18 cellular contexts compared by ENCODE assay signal in genomic region chr9:133886563-133887501, GRCh38.
DNase-seq lines count a peak whose midpoint lies in the region; ATAC-seq and TF ChIP-seq lines count a peak whose summit lies in the region.
"Had no signal": no experiment of that assay in that cellular context is flagged by ENCODE, and none has a peak within 500 bp of the region (broad histone marks: within the 10 kb centered on the region; RNA-seq: fewer than 3 reads in every experiment).

No MANE protein-coding gene starts in this region.

- H4K8ac ChIP-seq in mesendoderm (ENCODE audit: low read depth, low read length) = no peak overlapping the region

- H3K4me3 ChIP-seq in HEK293 (ENCODE audit: low read depth, low read length) (no peak overlapping the region), mesendoderm (ENCODE audit: low read length) (no peak overlapping the region)
- H3K4me3 ChIP-seq: gastrocnemius medialis, thoracic aorta had no signal

- ATAC-seq in GM21529 (IDR thresholded peaks at IDR 0.05; ENCODE audit: unreplicated experiment) (no peak), GM18870 (IDR thresholded peaks at IDR 0.05; ENCODE audit: unreplicated experiment) (no peak)
- ATAC-seq: gastrocnemius medialis, left colon had no signal

- H3K79me2 ChIP-seq in mesendoderm (ENCODE audit: control insufficient read depth, insufficient read depth, low read length) = peaks cover 3% of the 10 kb centered on the region

- H2BK120ac ChIP-seq in mesendoderm (ENCODE audit: low read depth, low read length) = no peak overlapping the region

- no peak overlapping the region for H2AK5ac ChIP-seq in mesendoderm (ENCODE audit: low read length)

- no peak for TF ChIP-seq CTCF in HEK293 (tag by site-specific recombination; IDR thresholded peaks at IDR 0.05)
- TF ChIP-seq CTCF in VCaP (conservative IDR thresholded peaks at IDR 0.05) = no peak

- no peaks in the 10 kb centered on the region for H3K9me3 ChIP-seq in HEK293 (ENCODE audit: control insufficient read depth, insufficient read depth, low read depth, low read length)
- H3K9me3 ChIP-seq: gastrocnemius medialis, thoracic aorta had no signal

- CTCF ChIA-PET in HEK293 (lab: Yijun Ruan, JAX) = interaction anchor here (0.6 to 0.7 kb wide), 3 partner anchors 10 to 34 kb away, joined by 3 read pairs; no protein-coding TSS in a partner anchor

- DNase-seq in COLO668 (lab: John Stamatoyannopoulos, UW; ENCODE audit: unreplicated experiment) = peak; percentile 74
- no peak for DNase-seq in mesendoderm
- DNase-seq in NCI-H1930 (lab: John Stamatoyannopoulos, UW) = no peak
- DNase-seq in HuH-7 (ENCODE audit: low spot score) = no peak
- DNase-seq: activated CD4-positive, alpha-beta T cell treated with anti-CD3 and anti-CD28 coated beads, Interleukin-2, amount 50 U/mL, for 48 hours; activated naive CD4-positive, alpha-beta T cell treated with Interleukin-2 at 50 U/mL for 16 hours; caudate nucleus; erythroblast; gastrocnemius medialis; left colon; NCI-H187; NCI-H524; SHP77 treated with DMSO at 0.1 percent for 48 hours had no signal

- no peaks in the 10 kb centered on the region for H3K36me3 ChIP-seq in HEK293 (ENCODE audit: control insufficient read depth in 2 of 2, insufficient read depth in 1 of 2, low read length in 2 of 2)
- H3K36me3 ChIP-seq in mesendoderm (ENCODE audit: control insufficient read depth, insufficient read depth, low read length) = no peaks in the 10 kb centered on the region
- H3K36me3 ChIP-seq: gastrocnemius medialis, thoracic aorta had no signal

- peaks cover 10% of the 10 kb centered on the region for H3K79me1 ChIP-seq in mesendoderm (ENCODE audit: low read length)

- H3K27me3 ChIP-seq in mesendoderm (ENCODE audit: insufficient read depth, low read length, poor library complexity) = no peaks in the 10 kb centered on the region

- no peak overlapping the region for H3K4me2 ChIP-seq in mesendoderm (ENCODE audit: low read length)

- H3K4me1 ChIP-seq in HEK293 (ENCODE audit: control insufficient read depth, insufficient read depth, low read length) (no peaks in the 10 kb centered on the region), mesendoderm (ENCODE audit: control insufficient read depth, low read depth, low read length) (peaks cover 5% of the 10 kb centered on the region)
- H3K4me1 ChIP-seq: gastrocnemius medialis had no signal

- H3K18ac ChIP-seq in mesendoderm (ENCODE audit: low read length) = no peak overlapping the region

- H3K27ac ChIP-seq in HEK293 (ENCODE audit: extremely low read depth, low read depth, low read length) (no peak overlapping the region), VCaP (peak overlapping the region; percentile 95), mesendoderm (ENCODE audit: low read depth, low read length) (no peak overlapping the region)
- H3K27ac ChIP-seq: thoracic aorta had no signal

- no peak overlapping the region for H2BK15ac ChIP-seq in mesendoderm (replicated peaks; ENCODE audit: low read depth)

- POLR2A ChIA-PET in HEK293 (lab: Yijun Ruan, JAX) = no interaction called here

- no peak overlapping the region for H4K5ac ChIP-seq in mesendoderm (ENCODE audit: low read length)

- no peak overlapping the region for H3K9ac ChIP-seq in mesendoderm (ENCODE audit: low read length)

- H2BK5ac ChIP-seq in mesendoderm (ENCODE audit: low read length) = no peak overlapping the region

- WGBS in mesendoderm (ENCODE audit: extremely low coverage, insufficient coverage, low lambda C conversion rate) = no CpG with 5 or more reads among the region's 14 CpGs

- peak overlapping the region; percentile 64 for H3K56ac ChIP-seq in mesendoderm (ENCODE audit: low read length)

- H3K4ac ChIP-seq in mesendoderm (ENCODE audit: low read depth, low read length) = no peak overlapping the region

- no peak overlapping the region for H3K23ac ChIP-seq in mesendoderm (ENCODE audit: low read length)

TF ChIP-seq in HEK293, 187 proteins besides CTCF, POLR2A, EP300 and RAD21:
- TF ChIP-seq ZNF677 (tag by site-specific recombination; IDR thresholded peaks at IDR 0.05) (no peak), ZNF174 (tag by site-specific recombination; IDR thresholded peaks at IDR 0.05) (no peak), EGR2 (tag by site-specific recombination; IDR thresholded peaks at IDR 0.05; ENCODE audit: low read depth) (peak; percentile 41; the same call in 1 of the 2 replicates), ZNF76 (tag by site-specific recombination; IDR thresholded peaks at IDR 0.05; ENCODE audit: borderline replicate concordance, low read depth) (no peak), ZNF600 (tag by site-specific recombination; IDR thresholded peaks at IDR 0.05) (peak; percentile 57; the same call in 1 of the 2 replicates), KLF17 (tag by site-specific recombination; IDR thresholded peaks at IDR 0.05) (no peak), FEZF1 (tag by site-specific recombination; IDR thresholded peaks at IDR 0.05) (no peak), GLIS1 (tag by site-specific recombination; IDR thresholded peaks at IDR 0.05) (peak; percentile 78), ZIC2 (tag by site-specific recombination; IDR thresholded peaks at IDR 0.05) (peak; percentile 45), ZNF311 (tag by site-specific recombination; IDR thresholded peaks at IDR 0.05; ENCODE audit: borderline replicate concordance) (no peak), ZFHX2 (tag by site-specific recombination; conservative IDR thresholded peaks at IDR 0.05) (peak; percentile 38; the same call in 1 of the 2 replicates)
